16 cellular contexts compared by ENCODE assay signal in genomic region chr2:86053166-86053565, GRCh38. TPM values are rescaled to one million over a fixed set of nuclear protein-coding genes. Genes with fewer than 3 reads are reported as not detected.
DNase-seq lines count a peak whose midpoint lies in the region; ATAC-seq lines count a peak whose summit lies in the region.
"Had no signal": no experiment of that assay in that cellular context is flagged by ENCODE, and none has a peak within 500 bp of the region (broad histone marks: within the 10 kb centered on the region; RNA-seq: fewer than 3 reads in every experiment).

No MANE protein-coding gene starts in this region.

- DNase-seq in activated effector memory CD4-positive, alpha-beta T cell treated with anti-CD3 and anti-CD28 coated beads, Interleukin-2, amount 50 U/mL, for 16 hours, result peak; percentile 19
- no peak for DNase-seq in activated effector memory CD4-positive, alpha-beta T cell treated with Interleukin-2 at 50 U/mL for 16 hours
- DNase-seq in adipocyte (ENCODE audit: low read depth) (no peak), left lobe of liver (ENCODE audit: low spot score) (peak; percentile 15), posterior vena cava (ENCODE audit: low spot score) (peak; percentile 10), NCI-H2227 treated with DMSO at 0.1 percent for 48 hours (lab: John Stamatoyannopoulos, UW) (no peak), pons (ENCODE audit: low spot score) (no peak)
- no peak for DNase-seq in stimulated activated CD4-positive, alpha-beta T cell treated with anti-CD3 and anti-CD28 coated beads, Interleukin-4, amount 100 ng/mL, for 1 hour
- DNase-seq: Calu3, DMS79 treated with DMSO at 0.1 percent for 48 hours, GF-D8, GM23248, HCEC 1CT, IMR-90 had no signal

- intact Hi-C loops in posterior vena cava (cut with DNase I), result no loop called here

- H3K4me3 ChIP-seq in adipocyte (ENCODE audit: low read length), result no peak overlapping the region
- H3K4me3 ChIP-seq: BLaER1 treated with 17β-estradiol and CSF1 and Interleukin-3, amounts not matched to agents 10 nM and 100 nM; GM23248 had no signal

- no peaks in the 10 kb centered on the region for H3K27me3 ChIP-seq in adipocyte (replicated peaks; ENCODE audit: control insufficient read depth, insufficient read depth, low read length)
- H3K27me3 ChIP-seq: BLaER1 treated with 17β-estradiol and CSF1 and Interleukin-3, amounts not matched to agents 10 nM and 100 nM had no signal

- H3K4me1 ChIP-seq in adipocyte (ENCODE audit: control insufficient read depth, insufficient read depth, low read length), result peaks cover 15% of the 10 kb centered on the region

- no peaks in the 10 kb centered on the region for H3K9me3 ChIP-seq in adipocyte (ENCODE audit: control insufficient read depth, low read length)
- H3K9me3 ChIP-seq: BLaER1 treated with 17β-estradiol and CSF1 and Interleukin-3, amounts not matched to agents 10 nM and 100 nM had no signal

- peaks cover 69% of the 10 kb centered on the region for H3K36me3 ChIP-seq in adipocyte (ENCODE audit: control insufficient read depth, insufficient read depth, low read length, severe bottlenecking)

- no peak for ATAC-seq in left lobe of liver
- ATAC-seq: CD8-positive, alpha-beta T cell had no signal

- peak overlapping the region; percentile 26 for H3K9ac ChIP-seq in adipocyte (ENCODE audit: low read length)
- H3K9ac ChIP-seq: BLaER1 treated with 17β-estradiol and CSF1 and Interleukin-3, amounts not matched to agents 10 nM and 100 nM; GM23248 had no signal

RNA-seq across cellular contexts. Expression of gene POLR1A, which starts 52.5 kb away (rescaled TPM):
- 12.1 TPM for total RNA-seq in left lobe of liver
- total RNA-seq in posterior vena cava, result 10 to 100 TPM; 29.8 to 32.3 TPM

RNA-seq across cellular contexts. Expression of gene PTCD3, which starts 52.9 kb away (rescaled TPM):
- total RNA-seq in left lobe of liver (44.9 TPM), posterior vena cava (10 to 100 TPM; 50.7 to 58.5 TPM)

Comparison
In these comparisons a context has a peak if more than half of its experiments do, and no peak if none do; other contexts are left out.
1. DNase-seq: peak in activated effector memory CD4-positive, alpha-beta T cell treated with anti-CD3 and anti-CD28 coated beads, Interleukin-2, amount 50 U/mL, for 16 hours (single experiment), left lobe of liver (single experiment) and posterior vena cava (single experiment); none in activated effector memory CD4-positive, alpha-beta T cell treated with Interleukin-2 at 50 U/mL for 16 hours (single experiment), adipocyte (single experiment), NCI-H2227 treated with DMSO at 0.1 percent for 48 hours (single experiment), stimulated activated CD4-positive, alpha-beta T cell treated with anti-CD3 and anti-CD28 coated beads, Interleukin-4, amount 100 ng/mL, for 1 hour (single experiment) and pons (single experiment).